Comparison of ENCODE assay signal across 13 cellular contexts in the genomic region with DNA sequence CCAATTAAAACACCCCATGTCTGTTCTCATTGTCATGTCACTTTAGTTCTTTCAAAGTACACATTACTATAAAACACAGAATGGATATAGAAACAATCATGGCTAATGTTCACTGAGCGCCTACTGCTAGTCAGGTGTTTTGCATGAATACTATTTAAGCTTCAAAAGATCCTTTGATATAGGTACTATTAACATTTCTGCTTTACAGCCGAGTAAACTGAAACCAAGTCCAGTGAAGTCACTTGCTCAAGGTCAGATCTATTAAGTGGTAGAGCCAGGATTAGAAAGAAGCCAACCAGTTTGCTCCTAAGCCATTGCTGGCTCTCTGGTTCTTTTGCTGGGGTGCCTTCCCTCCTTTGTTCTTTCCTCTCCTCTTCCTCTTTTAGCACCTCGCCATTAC.
"Had no signal": no experiment of that assay in that cellular context is flagged by ENCODE, and none has a peak within 500 bp of the region (broad histone marks: within the 10 kb centered on the region; RNA-seq: fewer than 3 reads in every experiment).

No MANE protein-coding gene starts in this region.

- H3K36me3 Mint-ChIP-seq: activated CD4-positive, alpha-beta memory T cell treated with anti-CD3 and anti-CD28 coated beads for 36 hours; activated naive CD4-positive, alpha-beta T cell treated with anti-CD3 and anti-CD28 coated beads, Interleukin-2, amount 50 U/mL, for 24 hours had no signal

- H3K4me3 Mint-ChIP-seq: activated CD4-positive, alpha-beta memory T cell treated with anti-CD3 and anti-CD28 coated beads for 36 hours; activated naive CD4-positive, alpha-beta T cell treated with anti-CD3 and anti-CD28 coated beads, Interleukin-2, amount 50 U/mL, for 24 hours; activated T-cell treated with anti-CD3 and anti-CD28 coated beads, Interleukin-2, amount 50 U/mL, for 24 hours; endodermal cell had no signal

- DNase-seq: activated CD4-positive, alpha-beta memory T cell treated with anti-CD3 and anti-CD28 coated beads for 36 hours; activated T-cell treated with anti-CD3 and anti-CD28 coated beads, Interleukin-2, amount 50 U/mL, for 24 hours; adrenal gland; endodermal cell; heart left ventricle; pancreas; stimulated activated CD4-positive, alpha-beta T cell treated with anti-CD3 and anti-CD28 coated beads, Interleukin-12 subunit alpha, Interleukin-12 subunit beta, amount 100 ng/mL, for 4 hours; stimulated activated CD4-positive, alpha-beta T cell treated with anti-CD3 and anti-CD28 coated beads, Interleukin-2, amount 100 ng/mL, for 24 hours; stomach; testis; upper lobe of left lung; WERI-Rb-1 had no signal

- H3K27ac Mint-ChIP-seq: activated CD4-positive, alpha-beta memory T cell treated with anti-CD3 and anti-CD28 coated beads for 36 hours; activated naive CD4-positive, alpha-beta T cell treated with anti-CD3 and anti-CD28 coated beads, Interleukin-2, amount 50 U/mL, for 24 hours; activated T-cell treated with anti-CD3 and anti-CD28 coated beads, Interleukin-2, amount 50 U/mL, for 24 hours; endodermal cell had no signal

- H3K9me3 Mint-ChIP-seq: activated CD4-positive, alpha-beta memory T cell treated with anti-CD3 and anti-CD28 coated beads for 36 hours; activated naive CD4-positive, alpha-beta T cell treated with anti-CD3 and anti-CD28 coated beads, Interleukin-2, amount 50 U/mL, for 24 hours; activated T-cell treated with anti-CD3 and anti-CD28 coated beads, Interleukin-2, amount 50 U/mL, for 24 hours; endodermal cell had no signal

- H3K4me1 Mint-ChIP-seq: activated naive CD4-positive, alpha-beta T cell treated with anti-CD3 and anti-CD28 coated beads, Interleukin-2, amount 50 U/mL, for 24 hours had no signal
